Comparison of ENCODE assay signal across 11 cellular contexts in the genomic region with DNA sequence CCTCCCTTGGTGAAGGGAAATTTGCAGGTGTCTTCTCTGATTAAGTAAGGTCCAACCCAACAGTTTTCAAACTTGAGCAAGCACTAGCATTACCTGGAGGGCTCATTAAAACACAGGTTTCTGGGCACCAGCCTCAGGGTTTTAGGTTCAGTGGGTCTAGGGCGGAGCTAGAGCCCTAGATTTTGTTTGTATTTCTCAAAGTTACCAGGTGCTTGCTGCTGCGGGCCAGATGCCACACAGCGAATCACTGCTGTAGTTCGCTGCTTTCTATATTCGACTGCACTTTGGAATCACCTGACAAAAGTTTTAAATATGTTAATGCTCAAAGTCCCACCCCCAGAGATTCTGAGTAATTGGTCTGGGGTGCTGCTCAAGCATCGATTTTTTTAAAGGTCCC. TPM values are rescaled to one million over a fixed set of nuclear protein-coding genes. Genes with fewer than 3 reads are reported as not detected.
DNase-seq lines count a peak whose midpoint lies in the region; ATAC-seq and TF ChIP-seq lines count a peak whose summit lies in the region.
"Had no signal": no experiment of that assay in that cellular context is flagged by ENCODE, and none has a peak within 500 bp of the region (broad histone marks: within the 10 kb centered on the region; RNA-seq: fewer than 3 reads in every experiment).

No MANE protein-coding gene starts in this region.

- DNase-seq in NT2/D1 (ENCODE audit: low read depth, low spot score) (no peak), epithelial cell of esophagus (ENCODE audit: low read depth) (peak; percentile 27), lung (ENCODE audit: low spot score) (no peak), tibial artery (peak in 1 of 2 donors; percentile 22), NOMO-1 treated with dmso at 0.1 percent for 144 hours (lab: John Stamatoyannopoulos, UW; ENCODE audit: unreplicated experiment) (no peak)
- no peak for DNase-seq in stimulated activated CD4-positive, alpha-beta T cell treated with anti-CD3 and anti-CD28 coated beads, Interleukin-2, amount 100 ng/mL, for 48 hours
- DNase-seq: MG63; stimulated activated CD4-positive, alpha-beta T cell treated with anti-CD3 and anti-CD28 coated beads, Interleukin-1b, Interleukin-23, amount 100 ng/mL, for 48 hours had no signal

- no peaks in the 10 kb centered on the region for H3K9me3 ChIP-seq in NT2/D1 (ENCODE audit: insufficient read depth, low read length)
- no peaks in the 10 kb centered on the region for H3K9me3 ChIP-seq in lung (ENCODE audit: control insufficient read depth in 2 of 2, insufficient read depth in 1 of 2, low read length in 1 of 2)
- no peaks in the 10 kb centered on the region for H3K9me3 ChIP-seq in tibial artery
- H3K9me3 ChIP-seq: MG63, SJSA1 had no signal

- peak overlapping the region in 1 of 2 donors; percentile 53 for H3K27ac ChIP-seq in lung (ENCODE audit: low read depth in 1 of 2, low read length in 1 of 2)
- H3K27ac ChIP-seq in tibial artery, result peak overlapping the region; percentile 58 to 66
- H3K27ac ChIP-seq: SJSA1 had no signal

- H3K4me3 ChIP-seq in NT2/D1 (ENCODE audit: insufficient read length, low read depth) (peak overlapping the region; percentile 43), epithelial cell of esophagus (ENCODE audit: low read length) (no peak overlapping the region), lung (peak overlapping the region; percentile 33), tibial artery (peak overlapping the region; percentile 50 to 54)
- H3K4me3 ChIP-seq: MG63, SJSA1 had no signal

- no peak overlapping the region for H3K9ac ChIP-seq in NT2/D1 (ENCODE audit: insufficient read length, low read depth)

- no peak for TF ChIP-seq CTCF in epithelial cell of esophagus (IDR thresholded peaks at IDR 0.05; ENCODE audit: insufficient read depth, low read depth, low read length, missing control alignments)
- no peak for TF ChIP-seq CTCF in lung (IDR thresholded peaks at IDR 0.05; ENCODE audit: control extremely low read depth, extremely low read depth)
- TF ChIP-seq CTCF in tibial artery (IDR thresholded peaks at IDR 0.05), result no peak

- H3K4me1 ChIP-seq in NT2/D1 (ENCODE audit: insufficient read depth, insufficient read length) (no peaks in the 10 kb centered on the region), lung (ENCODE audit: control insufficient read depth in 2 of 2, insufficient read depth in 2 of 2, low read length in 2 of 2) (peaks cover 0 to 2% of the 10 kb centered on the region in 2 donors), tibial artery (peaks cover 0 to 31% (median 6%) of the 10 kb centered on the region in 4 donors)
- H3K4me1 ChIP-seq: SJSA1 had no signal

- WGBS in lung, 2 donors, result 40 to 42% methylated on average over 6 of the region's 6 CpGs

- H3K27me3 ChIP-seq in NT2/D1 (ENCODE audit: insufficient read depth, insufficient read length), result no peaks in the 10 kb centered on the region
- no peaks in the 10 kb centered on the region for H3K27me3 ChIP-seq in lung (ENCODE audit: control insufficient read depth, insufficient read depth)
- no peaks in the 10 kb centered on the region for H3K27me3 ChIP-seq in tibial artery
- H3K27me3 ChIP-seq: MG63, SJSA1 had no signal

- intact Hi-C loops in tibial artery (cut with DNase I; ENCODE audit: low total_unique reads), result no loop called here

- H3K36me3 ChIP-seq in NT2/D1 (ENCODE audit: insufficient read depth, insufficient read length, low read length), result no peaks in the 10 kb centered on the region
- no peaks in the 10 kb centered on the region for H3K36me3 ChIP-seq in lung (ENCODE audit: control insufficient read depth in 2 of 2, insufficient read depth in 2 of 2, low read length in 2 of 2)
- no peaks in the 10 kb centered on the region for H3K36me3 ChIP-seq in tibial artery
- H3K36me3 ChIP-seq: MG63, SJSA1 had no signal

- ATAC-seq in lung (ENCODE audit: insufficient read depth, low FRiP score) (no peak), HG02763 (IDR thresholded peaks at IDR 0.05; ENCODE audit: unreplicated experiment) (no peak)

RNA-seq across cellular contexts. Expression of a gene that starts 0.8 kb away (rescaled TPM):
- 100 to 1,000 TPM in 1 of 2 donors, 1 to 10 TPM in 1; 7.3 to 105 TPM for total RNA-seq in lung
- polyA plus RNA-seq in lung, result 1 to 10 TPM; 1.6 to 5.3 TPM
- total RNA-seq: activated CD8-positive, alpha-beta memory T cell treated with anti-CD3 and anti-CD28 coated beads for 36 hours had no signal
